Comparison of ENCODE assay signal across 8 cellular contexts in the genomic region with DNA sequence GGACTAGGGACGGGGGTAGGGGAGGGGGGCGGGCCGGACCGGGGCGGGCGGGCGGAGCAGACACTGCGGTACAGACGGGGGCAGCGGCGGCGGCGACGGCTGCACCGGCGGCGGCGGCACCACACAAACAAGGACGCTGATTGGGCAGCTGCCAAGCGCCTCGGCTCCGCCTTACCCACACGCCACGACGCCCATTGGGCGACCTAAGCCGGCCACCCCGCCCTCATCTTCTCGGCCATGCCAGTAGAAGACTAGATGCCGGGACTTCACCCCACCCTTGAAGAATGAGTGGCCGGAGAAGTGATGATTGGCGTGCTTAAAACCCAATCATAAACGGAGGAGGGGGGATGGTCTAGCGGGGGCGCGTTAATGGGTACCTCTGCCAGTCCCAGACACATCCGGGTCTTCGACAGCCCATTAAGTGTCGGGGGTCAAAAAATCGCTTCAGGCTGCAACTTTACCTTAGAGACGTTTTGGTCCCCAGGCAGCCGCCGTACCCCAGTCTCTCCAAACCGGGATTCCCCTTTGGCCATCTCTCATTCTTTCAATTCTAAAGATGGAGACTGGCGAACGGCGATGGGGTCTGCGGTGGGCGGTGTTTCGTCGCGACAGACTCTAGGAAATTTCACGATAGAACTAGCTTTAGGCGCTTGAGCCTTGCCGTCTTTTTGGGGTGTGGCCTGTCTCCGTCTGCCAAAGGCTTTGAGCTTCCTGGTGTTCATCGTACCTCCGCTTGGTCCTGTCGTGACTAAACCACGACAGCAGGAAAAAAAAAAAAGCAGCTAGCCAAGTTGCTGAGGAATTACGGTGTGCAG. TPM values are rescaled to one million over a fixed set of nuclear protein-coding genes. Genes with fewer than 3 reads are reported as not detected.
A peak's percentile ranks its signal among the peaks of the same experiment; 100 is the strongest.
DNase-seq lines count a peak whose midpoint lies in the region; ATAC-seq and TF ChIP-seq lines count a peak whose summit lies in the region.

A gene (minus strand): TSS at position 135 of the 815 bp plus-strand sequence. CDS start 94,625 bp downstream, outside the sequence.

- no peak for TF ChIP-seq EP300 in esophagus muscularis mucosa (IDR thresholded peaks at IDR 0.05)

- peak; percentile 92 for ATAC-seq in GM21723 (IDR thresholded peaks at IDR 0.05; ENCODE audit: unreplicated experiment)
- ATAC-seq in Panc1, result peak; percentile 98
- ATAC-seq in activated T-cell treated with anti-CD3 and anti-CD28 coated beads, Interleukin-2, amount 50 U/mL, for 4 hours, result peak; percentile 95

- peaks cover 42% of the 10 kb centered on the region for H3K4me1 Mint-ChIP-seq in activated T-cell treated with anti-CD3 and anti-CD28 coated beads, Interleukin-2, amount 50 U/mL, for 4 hours (ENCODE audit: low read depth)

- POLR2A ChIA-PET in Panc1 (lab: Charles Lee), result interaction anchor here (0.5 to 0.9 kb wide), 2 partner anchors 17 to 164 kb away, joined by 3 to 6 read pairs; no protein-coding TSS in a partner anchor

- peak within 1 kb of the TSS; percentile 92 to 99 for H3K4me3 ChIP-seq in Panc1 (ENCODE audit: low read depth in 2 of 2, low read length in 2 of 2)
- H3K4me3 ChIP-seq in esophagus muscularis mucosa, result peak within 1 kb of the TSS; percentile 93 to 99 (median 97)
- peak within 1 kb of the TSS; percentile 84 to 91 for H3K4me3 ChIP-seq in muscle layer of duodenum (ENCODE audit: low read depth in 1 of 2, low read length in 2 of 2)

- H3K9me3 Mint-ChIP-seq in activated T-cell treated with anti-CD3 and anti-CD28 coated beads, Interleukin-2, amount 50 U/mL, for 4 hours, result no peaks in the 10 kb centered on the region

- DNase-seq in DMS53 (lab: John Stamatoyannopoulos, UW) (peak; percentile 100), KG1 (lab: John Stamatoyannopoulos, UW) (peak; percentile 99), Panc1 (ENCODE audit: low read depth, low spot score) (peak; percentile 100), esophagus muscularis mucosa (ENCODE audit: extremely low spot score) (peak; percentile 100)
- DNase-seq in activated T-cell treated with anti-CD3 and anti-CD28 coated beads, Interleukin-2, amount 50 U/mL, for 4 hours, result peak; percentile 97
- peak; percentile 98 to 99 for DNase-seq in stimulated activated CD8-positive, alpha-beta memory T cell treated with anti-CD3 and anti-CD28 coated beads, Interleukin-7, amount 100 ng/mL, for 4 hours (ENCODE audit: low read depth in 2 of 2)

- H3K36me3 Mint-ChIP-seq in activated T-cell treated with anti-CD3 and anti-CD28 coated beads, Interleukin-2, amount 50 U/mL, for 4 hours (ENCODE audit: insufficient read depth), result peaks cover 7% of the 10 kb centered on the region

- no peak for TF ChIP-seq POLR2A in esophagus muscularis mucosa (IDR thresholded peaks at IDR 0.05; ENCODE audit: low read depth)

- no peaks in the 10 kb centered on the region for H3K9me3 ChIP-seq in Panc1 (ENCODE audit: control insufficient read depth, insufficient read depth, low read depth, low read length)
- H3K9me3 ChIP-seq in esophagus muscularis mucosa, result no peaks in the 10 kb centered on the region
- H3K9me3 ChIP-seq in muscle layer of duodenum (ENCODE audit: control insufficient read depth in 1 of 2, low read length in 2 of 2), result no peaks in the 10 kb centered on the region

- TF ChIP-seq CTCF in Panc1 (IDR thresholded peaks at IDR 0.05) (no peak), esophagus muscularis mucosa (IDR thresholded peaks at IDR 0.05) (no peak)

- peak within 1 kb of the TSS; percentile 98 for H3K27ac ChIP-seq in Panc1 (ENCODE audit: low read length)
- peak within 1 kb of the TSS; percentile 95 to 99 (median 98) for H3K27ac ChIP-seq in esophagus muscularis mucosa (replicated peaks in 1 of 4)
- H3K27ac ChIP-seq in muscle layer of duodenum (ENCODE audit: low read length), result peak within 1 kb of the TSS; percentile 97

- BruUV-seq in Panc1 (replicated peaks; lab: Mats Ljungman, UMichigan), result no TSS peak

- no peaks in the 10 kb centered on the region for H3K27me3 Mint-ChIP-seq in activated T-cell treated with anti-CD3 and anti-CD28 coated beads, Interleukin-2, amount 50 U/mL, for 4 hours (ENCODE audit: low read depth)

- H3K27me3 ChIP-seq in Panc1 (ENCODE audit: control insufficient read depth, insufficient read depth, low read length) (no peaks in the 10 kb centered on the region), esophagus muscularis mucosa (no peaks in the 10 kb centered on the region), muscle layer of duodenum (ENCODE audit: low read depth, low read length) (no peaks in the 10 kb centered on the region)

- H3K4me1 ChIP-seq in Panc1 (ENCODE audit: control insufficient read depth, insufficient read depth, low read length) (peaks cover 19% of the 10 kb centered on the region), esophagus muscularis mucosa (peaks cover 33 to 51% (median 46%) of the 10 kb centered on the region in 4 donors), muscle layer of duodenum (ENCODE audit: control insufficient read depth in 1 of 2, insufficient read depth in 2 of 2, low read length in 2 of 2) (peaks cover 18 to 24% of the 10 kb centered on the region in 2 donors)

- in situ Hi-C loops in Panc1 (cut with HindIII; ENCODE audit: low pct_unique_long_range_greater_than_20kb, low sequenced_read_pairs), result no loop called here

- CTCF ChIA-PET in Panc1 (lab: Charles Lee), result interaction anchor here (0.6 to 1.1 kb wide), 2 partner anchors 23 to 65 kb away, joined by 4 to 11 read pairs; no protein-coding TSS in a partner anchor

- 0% methylated on average over 43 of the region's 61 CpGs for WGBS in esophagus muscularis mucosa

- intact Hi-C loops in Panc1 (cut with micrococcal nuclease; ENCODE audit: unreplicated experiment), result loop anchor here (5.0 kb wide), 1 partner anchor 101 kb away; no protein-coding TSS in a partner anchor
- intact Hi-C loops in esophagus muscularis mucosa (cut with DNase I), result loop anchor here (5.0 kb wide), 2 partner anchors 54 to 126 kb away; a partner anchor contains a TSS

- H3K4me3 Mint-ChIP-seq in activated T-cell treated with anti-CD3 and anti-CD28 coated beads, Interleukin-2, amount 50 U/mL, for 4 hours, result peak within 1 kb of the TSS; percentile 95

- H3K36me3 ChIP-seq in Panc1 (ENCODE audit: control insufficient read depth, insufficient read depth, low read length) (no peaks in the 10 kb centered on the region), esophagus muscularis mucosa (peaks cover 0 to 6% (median under 1%) of the 10 kb centered on the region in 4 donors), muscle layer of duodenum (ENCODE audit: control insufficient read depth in 1 of 2, insufficient read depth in 2 of 2, low read length in 2 of 2) (no peaks in the 10 kb centered on the region)

RNA-seq across cellular contexts. Expression of the gene that starts here (rescaled TPM):
- total RNA-seq in Panc1 (2021; ENCODE audit: unreplicated experiment) (47.2 TPM), esophagus muscularis mucosa (10 to 100 TPM; 21.9 to 30.5 (median 26.4) TPM)
- polyA plus RNA-seq in Panc1 (2012; ENCODE audit: insufficient read length), result 10.9 TPM
- 10 to 100 TPM; 57.3 to 58.3 (median 57.7) TPM for total RNA-seq in activated T-cell treated with anti-CD3 and anti-CD28 coated beads, Interleukin-2, amount 50 U/mL, for 4 hours

Comparison
In these comparisons a context has a peak if more than half of its experiments do, and no peak if none do; other contexts are left out.
1. Peak in every context shown above with its lines: DNase-seq, ATAC-seq, H3K4me3 ChIP-seq and H3K27ac ChIP-seq.